22 cellular contexts compared by ENCODE assay signal in genomic region chr13:77732287-77732686, GRCh38.
"Had no signal": no experiment of that assay in that cellular context is flagged by ENCODE, and none has a peak within 500 bp of the region (broad histone marks: within the 10 kb centered on the region; RNA-seq: fewer than 3 reads in every experiment).

No MANE protein-coding gene starts in this region.

- DNase-seq: activated B cell treated with CpG ODN at 0.5 μM for 24 hours; activated CD4-positive, alpha-beta memory T cell treated with anti-CD3 and anti-CD28 coated beads, Interleukin-2, amount 10 ng/mL, durations not matched to agents 7 days and 5 days; activated CD4-positive, alpha-beta T cell treated with anti-CD3 and anti-CD28 coated beads for 1 hour; activated CD4-positive, alpha-beta T cell treated with anti-CD3 and anti-CD28 coated beads, Interleukin-2, amount 10 ng/mL, durations not matched to agents 24 days and 14 days; activated gamma-delta T cell treated with Interleukin-2 at 50 U/mL for 16 hours; activated naive CD4-positive, alpha-beta T cell treated with anti-CD3 and anti-CD28 coated beads, Interleukin-2, amount 50 U/mL, for 16 hours; activated T-cell treated with anti-CD3 and anti-CD28 coated beads, Interleukin-2, amount 50 U/mL, for 72 hours; aorta; MG63; MV-4-11; NCI-H1105; NCI-H1436 treated with DMSO at 0.1 percent for 48 hours; NCI-H187; NCI-H774; NK-92 treated with Interleukin-12 subunit alpha and Interleukin-12 subunit beta, amount 100 ng/mL, for 24 hours; RPMI8226 had no signal

- H3K27ac ChIP-seq: KMS-11 had no signal

- H3K27me3 Mint-ChIP-seq: activated B cell treated with CpG ODN at 0.5 μM for 24 hours; activated CD4-positive, alpha-beta memory T cell treated with anti-CD3 and anti-CD28 coated beads, Interleukin-2, amount 10 ng/mL, durations not matched to agents 7 days and 5 days; activated CD4-positive, alpha-beta T cell treated with anti-CD3 and anti-CD28 coated beads, Interleukin-2, amount 10 ng/mL, durations not matched to agents 24 days and 14 days; central memory CD8-positive, alpha-beta T cell had no signal

- ATAC-seq: activated T-cell treated with anti-CD3 and anti-CD28 coated beads, Interleukin-2, amount 50 U/mL, for 72 hours; Panc1; Right ventricle myocardium inferior had no signal

- H3K9me3 Mint-ChIP-seq: activated B cell treated with CpG ODN at 0.5 μM for 24 hours; activated CD4-positive, alpha-beta memory T cell treated with anti-CD3 and anti-CD28 coated beads, Interleukin-2, amount 10 ng/mL, durations not matched to agents 7 days and 5 days; activated CD4-positive, alpha-beta T cell treated with anti-CD3 and anti-CD28 coated beads, Interleukin-2, amount 10 ng/mL, durations not matched to agents 24 days and 14 days; activated T-cell treated with anti-CD3 and anti-CD28 coated beads, Interleukin-2, amount 50 U/mL, for 72 hours; activated T-helper 2 cell treated with anti-CD3 and anti-CD28 coated beads, Interferon-gamma antibody, Interleukin-2, Interleukin-4, amounts not matched to agents 10 μg/mL and 5 μg/mL and 100 μg/mL, durations not matched to agents 14 hours and 24 hours and 36 hours; central memory CD8-positive, alpha-beta T cell; T-helper 1 cell treated with Interleukin-12 subunit alpha and Interleukin-12 subunit beta and Interleukin-4 antibody, amounts not matched to agents 30 μg/mL and 1 μg/mL, for 36 hours had no signal

- H3K27ac Mint-ChIP-seq: activated B cell treated with CpG ODN at 0.5 μM for 24 hours; activated CD4-positive, alpha-beta memory T cell treated with anti-CD3 and anti-CD28 coated beads, Interleukin-2, amount 10 ng/mL, durations not matched to agents 7 days and 5 days; activated CD4-positive, alpha-beta T cell treated with anti-CD3 and anti-CD28 coated beads, Interleukin-2, amount 10 ng/mL, durations not matched to agents 24 days and 14 days; activated T-cell treated with anti-CD3 and anti-CD28 coated beads, Interleukin-2, amount 50 U/mL, for 72 hours; activated T-helper 2 cell treated with anti-CD3 and anti-CD28 coated beads, Interferon-gamma antibody, Interleukin-2, Interleukin-4, amounts not matched to agents 10 μg/mL and 5 μg/mL and 100 μg/mL, durations not matched to agents 14 hours and 24 hours and 36 hours; T-helper 1 cell treated with Interleukin-12 subunit alpha and Interleukin-12 subunit beta and Interleukin-4 antibody, amounts not matched to agents 30 μg/mL and 1 μg/mL, for 36 hours had no signal

- H3K4me3 Mint-ChIP-seq: activated B cell treated with CpG ODN at 0.5 μM for 24 hours; activated CD4-positive, alpha-beta memory T cell treated with anti-CD3 and anti-CD28 coated beads, Interleukin-2, amount 10 ng/mL, durations not matched to agents 7 days and 5 days; activated CD4-positive, alpha-beta T cell treated with anti-CD3 and anti-CD28 coated beads, Interleukin-2, amount 10 ng/mL, durations not matched to agents 24 days and 14 days; activated T-cell treated with anti-CD3 and anti-CD28 coated beads, Interleukin-2, amount 50 U/mL, for 72 hours; central memory CD8-positive, alpha-beta T cell; T-helper 1 cell treated with Interleukin-12 subunit alpha and Interleukin-12 subunit beta and Interleukin-4 antibody, amounts not matched to agents 30 μg/mL and 1 μg/mL, for 36 hours had no signal
